ENCODE assay signal across 8 cellular contexts in the genomic region with DNA sequence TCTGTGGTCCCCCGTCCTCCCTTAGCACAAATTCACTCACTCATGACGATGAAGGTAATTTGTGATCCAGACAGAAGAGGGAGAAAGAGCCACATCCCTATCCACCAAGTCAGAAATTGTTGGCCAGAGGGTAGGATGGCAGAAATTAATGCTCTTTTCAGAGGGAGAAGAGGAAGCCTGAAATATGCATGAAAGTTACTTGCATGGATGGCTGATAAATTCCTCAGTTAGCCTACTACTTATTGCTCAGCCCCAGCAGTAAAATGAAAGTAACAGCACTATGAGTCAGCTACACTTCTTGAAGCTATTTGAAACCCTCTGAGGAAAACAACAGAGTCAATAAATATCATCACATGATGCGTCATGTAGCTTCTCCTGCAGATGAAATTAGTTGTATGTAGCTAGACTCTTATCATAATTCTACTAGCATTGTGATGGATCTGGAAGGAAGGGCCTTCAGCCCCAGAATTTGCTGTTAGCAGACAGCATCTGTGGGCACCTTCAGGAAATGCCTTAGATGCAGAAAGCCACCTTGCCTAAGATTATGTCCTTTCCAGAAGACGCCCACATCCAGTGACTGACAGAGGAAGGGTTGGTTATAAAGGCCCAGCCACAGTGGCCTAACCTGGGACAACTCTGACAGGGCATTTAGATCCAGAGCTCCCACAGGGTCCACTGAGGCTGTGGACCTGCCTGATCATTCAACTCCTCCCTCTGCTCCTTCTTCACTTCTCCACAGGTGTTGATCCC.
A peak's percentile ranks its signal among the peaks of the same experiment; 100 is the strongest.
DNase-seq lines count a peak whose midpoint lies in the region; ATAC-seq and TF ChIP-seq lines count a peak whose summit lies in the region.

No MANE protein-coding gene starts in this region.

- H3K27me3 Mint-ChIP-seq in nephron progenitor cell (ENCODE audit: low read depth, poor library complexity) = no peaks in the 10 kb centered on the region

- H3K27ac Mint-ChIP-seq in nephron progenitor cell = peak overlapping the region; percentile 32

- H3K4me3 ChIP-seq in choroid plexus epithelial cell (ENCODE audit: low read depth, low read length) = no peak overlapping the region

- ATAC-seq in GM19351 (IDR thresholded peaks at IDR 0.05; ENCODE audit: unreplicated experiment) (peak; percentile 50), HG03460 (IDR thresholded peaks at IDR 0.05; ENCODE audit: unreplicated experiment) (peak; percentile 62)

- no peaks in the 10 kb centered on the region for H3K36me3 Mint-ChIP-seq in nephron progenitor cell (ENCODE audit: low read depth)

- peak; percentile 37 for DNase-seq in Ammon's horn (ENCODE audit: low spot score)
- DNase-seq in choroid plexus epithelial cell (ENCODE audit: low read depth) = peak; percentile 92
- no peak for DNase-seq in nephron progenitor cell
- no peak for DNase-seq in NCI-H2029 (lab: John Stamatoyannopoulos, UW)
- no peak for DNase-seq in NCI-H128 (lab: John Stamatoyannopoulos, UW; ENCODE audit: unreplicated experiment)
- no peak for DNase-seq in stimulated activated CD4-positive, alpha-beta T cell treated with anti-CD3 and anti-CD28 coated beads, Interleukin-12 subunit alpha, Interleukin-12 subunit beta, amount 100 ng/mL, for 4 hours

- H3K9me3 Mint-ChIP-seq in nephron progenitor cell = no peaks in the 10 kb centered on the region

- no peak overlapping the region for H3K4me3 Mint-ChIP-seq in nephron progenitor cell

- peaks cover 3% of the 10 kb centered on the region for H3K4me1 Mint-ChIP-seq in nephron progenitor cell

- peak; percentile 65 for TF ChIP-seq CTCF in choroid plexus epithelial cell (conservative IDR thresholded peaks at IDR 0.05; ENCODE audit: low read depth, low read length)
- TF ChIP-seq CTCF in nephron progenitor cell (IDR thresholded peaks at IDR 0.05) = no peak

Comparison
In these comparisons a context has a peak if more than half of its experiments do, and no peak if none do; other contexts are left out.
1. DNase-seq: peak in Ammon's horn (single experiment) and choroid plexus epithelial cell (single experiment); none in nephron progenitor cell (single experiment), NCI-H2029 (single experiment), NCI-H128 (single experiment) and stimulated activated CD4-positive, alpha-beta T cell treated with anti-CD3 and anti-CD28 coated beads, Interleukin-12 subunit alpha, Interleukin-12 subunit beta, amount 100 ng/mL, for 4 hours (single experiment).